ENCODE assay signal across 9 cellular contexts in genomic region chr19:10861118-10861651, GRCh38. TPM values are rescaled to one million over a fixed set of nuclear protein-coding genes. Genes with fewer than 3 reads are reported as not detected.
DNase-seq lines count a peak whose midpoint lies in the region; ATAC-seq, FAIRE-seq and TF ChIP-seq lines count a peak whose summit lies in the region.
"Had no signal": no experiment of that assay in that cellular context is flagged by ENCODE, and none has a peak within 500 bp of the region (broad histone marks: within the 10 kb centered on the region; RNA-seq: fewer than 3 reads in every experiment).

No MANE protein-coding gene starts in this region.

- CTCF ChIA-PET in K562 (lab: Yijun Ruan, JAX; ENCODE audit: low intra/inter-chr PET ratio): no interaction called here

- H3K4me1 ChIP-seq in K562 (replicated peaks in 1 of 2; ENCODE audit: control insufficient read depth in 2 of 2, insufficient read depth in 2 of 2, low read length in 2 of 2): peaks cover 24 to 27% of the 10 kb centered on the region in 2 experiments; a peak in 4 of 5 replicates

- H3K9me3 Mint-ChIP-seq in nephron progenitor cell: no peaks in the 10 kb centered on the region

- ATAC-seq in K562 (peak; percentile 65), HG03442 (IDR thresholded peaks at IDR 0.05; ENCODE audit: unreplicated experiment) (no peak), GM21529 (IDR thresholded peaks at IDR 0.05; ENCODE audit: unreplicated experiment) (no peak), HG03457 (IDR thresholded peaks at IDR 0.05; ENCODE audit: unreplicated experiment) (no peak)

- no peak overlapping the region for H3K4me3 Mint-ChIP-seq in nephron progenitor cell

- no peak overlapping the region for H3K27ac Mint-ChIP-seq in nephron progenitor cell

- H3K4me2 ChIP-seq in K562 (ENCODE audit: insufficient read depth, low read length): no peak overlapping the region

- H3K36me3 ChIP-seq in K562 (ENCODE audit: control insufficient read depth, insufficient read depth, low read length): no peaks in the 10 kb centered on the region

- intact Hi-C loops in K562 (cut with micrococcal nuclease): no loop called here

- peaks cover 2% of the 10 kb centered on the region for H3K27me3 Mint-ChIP-seq in nephron progenitor cell (ENCODE audit: low read depth, poor library complexity)

- no peak overlapping the region for H3K4me3 ChIP-seq in K562

- peaks cover 25% of the 10 kb centered on the region for H3K4me1 Mint-ChIP-seq in nephron progenitor cell

- H3K27me3 ChIP-seq in K562 (ENCODE audit: control insufficient read depth in 2 of 2, insufficient read depth in 2 of 2, low read length in 2 of 2): no peaks in the 10 kb centered on the region

- TF ChIP-seq POLR2A in K562 (conservative IDR thresholded peaks at IDR 0.05): no peak

- TF ChIP-seq RAD21 in K562 (CRISPR knock-in tag; conservative IDR thresholded peaks at IDR 0.05 in 1 of 2, IDR thresholded peaks at IDR 0.05 in 1 of 2): 0 out of 4 replicates have a peak, but pooled peaks of 1 of the 2 experiments have one; percentile 2

- TF ChIP-seq CTCF in K562 (IDR thresholded peaks at IDR 0.05 in 2 of 3, conservative IDR thresholded peaks at IDR 0.05 in 1 of 3; ENCODE audit: insufficient read depth in 2 of 3, low read depth in 1 of 3, low read length in 3 of 3): peak; percentile 62 to 68 (median 62)
- peak; percentile 31 for TF ChIP-seq CTCF in nephron progenitor cell (IDR thresholded peaks at IDR 0.05)

- H3K9ac ChIP-seq in K562 (ENCODE audit: insufficient read depth in 1 of 2, low read depth in 2 of 2, low read length in 2 of 2): no peak overlapping the region

- H3K9me1 ChIP-seq in K562 (ENCODE audit: control insufficient read depth, insufficient read depth, low read length): no peaks in the 10 kb centered on the region

- DNase-seq in DMS 273 (lab: John Stamatoyannopoulos, UW; ENCODE audit: unreplicated experiment): peak; percentile 68
- no peak for DNase-seq in DMS 273 treated with DMSO at 0.1 percent for 48 hours (lab: John Stamatoyannopoulos, UW)
- peak; percentile 45 for DNase-seq in NOMO-1 treated with DMSO at 0.1 percent for 48 hours (lab: John Stamatoyannopoulos, UW; ENCODE audit: unreplicated experiment)
- peak; percentile 29 to 66 (median 38) for DNase-seq in K562 (ENCODE audit: extremely low read depth in 1 of 4, low spot score in 3 of 4)
- DNase-seq in nephron progenitor cell: peak; percentile 33

- 52% methylated on average over 6 of the region's 7 CpGs for WGBS in K562 (ENCODE audit: insufficient coverage, low coverage, missing lambda C conversion rate)

- POLR2A ChIA-PET in K562 (lab: Yijun Ruan, JAX): interaction anchor here (0.6 to 0.8 kb wide), 2 partner anchors 14 to 681 kb away, joined by 3 to 4 read pairs; no protein-coding TSS in a partner anchor

- peak; percentile 75 for FAIRE-seq in K562 (lab: Jason Lieb, UNC)
- FAIRE-seq: A204.1 had no signal

- no peaks in the 10 kb centered on the region for H4K20me1 ChIP-seq in K562 (replicated peaks; ENCODE audit: control insufficient read depth, insufficient read depth, low read length)

- no peaks in the 10 kb centered on the region for H3K79me2 ChIP-seq in K562 (ENCODE audit: control insufficient read depth, insufficient read depth, low read length)

- no TSS peak for BruUV-seq in K562 (replicated peaks; lab: Mats Ljungman, UMichigan)

- H3K36me3 Mint-ChIP-seq in nephron progenitor cell (ENCODE audit: low read depth): no peaks in the 10 kb centered on the region

- H3K9me3 ChIP-seq in K562 (replicated peaks; ENCODE audit: control insufficient read depth, insufficient read depth, low read depth, low read length): no peaks in the 10 kb centered on the region

- H3K27ac ChIP-seq in K562 (ENCODE audit: extremely low read depth, low read depth, low read length): no peak overlapping the region

- in situ Hi-C loops in K562 (cut with MboI): no loop called here

- no peak for TF ChIP-seq EP300 in K562 (IDR thresholded peaks at IDR 0.05; ENCODE audit: low read length)

- H2AFZ ChIP-seq in K562 (ENCODE audit: low read depth, low read length): no peak overlapping the region

TF ChIP-seq in K562, 482 proteins besides CTCF, POLR2A, EP300 and RAD21 (continues in another document):
- TF ChIP-seq SP1 (CRISPR knock-in tag; IDR thresholded peaks at IDR 0.05) (0 out of 2 replicates have a peak, but pooled peaks have one; percentile 20), ZNF699 (CRISPR knock-in tag; IDR thresholded peaks at IDR 0.05; ENCODE audit: insufficient replicate concordance) (no peak), SMC3 (conservative IDR thresholded peaks at IDR 0.05; ENCODE audit: insufficient read depth, low read depth, low read length) (0 out of 2 replicates have a peak, but pooled peaks have one; percentile 4), CEBPB (tag; IDR thresholded peaks at IDR 0.05) (peak; percentile 34; the same call in 1 of the 2 replicates), ZNF354B (CRISPR knock-in tag; IDR thresholded peaks at IDR 0.05) (no peak), GTF2A2 (tag; IDR thresholded peaks at IDR 0.05) (no peak), PKNOX1 (IDR thresholded peaks at IDR 0.05) (0 out of 2 replicates have a peak, but pooled peaks have one; percentile 24)

RNA-seq across cellular contexts. Expression of gene CARM1, which starts 10.2 kb away (rescaled TPM):
- 50.4 and 92.7 TPM in 2 replicates for total RNA-seq in K562 (2011; cell fraction: chromatin; rRNA removed; ENCODE audit: low replicate concordance)
- 57.5 and 60.4 TPM in 2 replicates for total RNA-seq in K562 (2011; cell fraction: nucleolus; rRNA removed)
- total RNA-seq in K562 (2011; cell fraction: nucleoplasm; rRNA removed): 52.4 and 52.6 TPM in 2 replicates
- total RNA-seq in K562 (2014; rRNA removed) (31.9 and 41.8 TPM in 2 replicates), K562 (2014; rRNA removed; fragmentation: Illumina TruSeq; extraction: Trizol) (14.1 and 18.6 TPM in 2 replicates), K562 (2015; rRNA removed; fragmentation: Illumina TruSeq; extraction: Trizol) (25.2 and 27.1 TPM in 2 replicates), K562 (2021) (86.0 and 86.3 TPM in 2 replicates)
- polyA plus RNA-seq in K562 (2011; rRNA removed) (29.7 and 54.8 TPM in 2 replicates), K562 (2014; fragmentation: Illumina TruSeq; extraction: Trizol) (59.8 and 73.9 TPM in 2 replicates), K562 (2014; fragmentation: Nextera tagmentation; extraction: Ambion mirVana) (under 1 TPM; 0.36 to 0.65 TPM), K562 (2014; rRNA removed) (49.1 and 56.5 TPM in 2 replicates)
- 39.1 and 73.7 TPM in 2 replicates for polyA plus RNA-seq in K562 (2011; cell fraction: cytosol; rRNA removed)
- polyA plus RNA-seq in K562 (2011; cell fraction: nucleus; rRNA removed): 61.7 and 77.2 TPM in 2 replicates
- polyA plus RNA-seq in K562 (2012): 54.2 and 71.7 TPM in 2 replicates
- 20.6 and 23.7 TPM in 2 replicates for polyA minus RNA-seq in K562 (2011; rRNA and poly(A)+ RNA removed)
- polyA minus RNA-seq in K562 (2011; cell fraction: cytosol; rRNA and poly(A)+ RNA removed): 32.6 and 45.6 TPM in 2 replicates
- 13.1 and 18.4 TPM in 2 replicates for polyA minus RNA-seq in K562 (2011; cell fraction: nucleus; rRNA and poly(A)+ RNA removed)

RNA-seq across cellular contexts. Expression of gene C19orf38, which starts 13.0 kb away (rescaled TPM):
- total RNA-seq in K562 (2011; cell fraction: chromatin; rRNA removed; ENCODE audit: low replicate concordance): 0.83 TPM in 1 of 2 replicates, not detected in the other
- 0.50 TPM in 1 of 2 replicates, not detected in the other for total RNA-seq in K562 (2011; cell fraction: nucleolus; rRNA removed)
- total RNA-seq in K562 (2011; cell fraction: nucleoplasm; rRNA removed): not detected in 2 replicates
- total RNA-seq in K562 (2014; rRNA removed) (0.16 TPM in 1 of 2 replicates, not detected in the other), K562 (2014; rRNA removed; fragmentation: Illumina TruSeq; extraction: Trizol) (not detected in 2 replicates), K562 (2015; rRNA removed; fragmentation: Illumina TruSeq; extraction: Trizol) (not detected in 2 replicates), K562 (2021) (0.18 and 0.29 TPM in 2 replicates)
- polyA plus RNA-seq in K562 (2011; rRNA removed) (0.14 and 0.31 TPM in 2 replicates), K562 (2014; fragmentation: Illumina TruSeq; extraction: Trizol) (not detected in 2 replicates), K562 (2014; fragmentation: Nextera tagmentation; extraction: Ambion mirVana) (not detected), K562 (2014; rRNA removed) (0.53 TPM in 1 of 2 replicates, not detected in the other)
- polyA plus RNA-seq in K562 (2011; cell fraction: cytosol; rRNA removed): 0.19 and 0.22 TPM in 2 replicates
- 0.10 and 0.34 TPM in 2 replicates for polyA plus RNA-seq in K562 (2011; cell fraction: nucleus; rRNA removed)
- 0.27 and 0.40 TPM in 2 replicates for polyA plus RNA-seq in K562 (2012)
- polyA minus RNA-seq in K562 (2011; rRNA and poly(A)+ RNA removed): not detected in 2 replicates
- polyA minus RNA-seq in K562 (2011; cell fraction: cytosol; rRNA and poly(A)+ RNA removed): not detected in 2 replicates
- 0.27 and 0.56 TPM in 2 replicates for polyA minus RNA-seq in K562 (2011; cell fraction: nucleus; rRNA and poly(A)+ RNA removed)

RNA-seq across cellular contexts. Expression of gene TMED1, which starts 25.2 kb away (rescaled TPM):
- total RNA-seq in K562 (2011; cell fraction: chromatin; rRNA removed; ENCODE audit: low replicate concordance): 12.5 and 36.8 TPM in 2 replicates
- 63.2 and 77.4 TPM in 2 replicates for total RNA-seq in K562 (2011; cell fraction: nucleolus; rRNA removed)
- total RNA-seq in K562 (2011; cell fraction: nucleoplasm; rRNA removed): 32.4 and 49.3 TPM in 2 replicates
- total RNA-seq in K562 (2014; rRNA removed) (28.1 and 34.4 TPM in 2 replicates), K562 (2014; rRNA removed; fragmentation: Illumina TruSeq; extraction: Trizol) (7.4 and 8.0 TPM in 2 replicates), K562 (2015; rRNA removed; fragmentation: Illumina TruSeq; extraction: Trizol) (22.7 and 23.5 TPM in 2 replicates), K562 (2021) (25.5 and 28.2 TPM in 2 replicates)
- polyA plus RNA-seq in K562 (2011; rRNA removed) (26.1 and 27.9 TPM in 2 replicates), K562 (2014; fragmentation: Illumina TruSeq; extraction: Trizol) (9.6 and 18.6 TPM in 2 replicates), K562 (2014; fragmentation: Nextera tagmentation; extraction: Ambion mirVana) (1 to 10 TPM in 1 of 2 experiments, under 1 TPM in 1; 0.86 to 5.9 TPM), K562 (2014; rRNA removed) (29.3 and 30.2 TPM in 2 replicates)
- 33.2 and 47.1 TPM in 2 replicates for polyA plus RNA-seq in K562 (2011; cell fraction: cytosol; rRNA removed)
- 10.9 and 12.8 TPM in 2 replicates for polyA plus RNA-seq in K562 (2011; cell fraction: nucleus; rRNA removed)
- 28.9 and 42.7 TPM in 2 replicates for polyA plus RNA-seq in K562 (2012)
- polyA minus RNA-seq in K562 (2011; rRNA and poly(A)+ RNA removed): 11.8 and 20.7 TPM in 2 replicates
- polyA minus RNA-seq in K562 (2011; cell fraction: cytosol; rRNA and poly(A)+ RNA removed): 14.7 and 14.8 TPM in 2 replicates
- 4.3 and 6.6 TPM in 2 replicates for polyA minus RNA-seq in K562 (2011; cell fraction: nucleus; rRNA and poly(A)+ RNA removed)
